23 cellular contexts compared by ENCODE assay signal in genomic region chr7:132225216-132226030, GRCh38.
DNase-seq lines count a peak whose midpoint lies in the region; ATAC-seq, FAIRE-seq and TF ChIP-seq lines count a peak whose summit lies in the region.
"Had no signal": no experiment of that assay in that cellular context is flagged by ENCODE, and none has a peak within 500 bp of the region (broad histone marks: within the 10 kb centered on the region; RNA-seq: fewer than 3 reads in every experiment).

No MANE protein-coding gene starts in this region.

- no peak for FAIRE-seq in HepG2 (lab: Jason Lieb, UNC)
- FAIRE-seq: frontal cortex, GM19239 had no signal

- H3K4me3 ChIP-seq in WERI-Rb-1 (ENCODE audit: low read depth, low read length) (peak overlapping the region; percentile 24), HepG2 (replicated peaks in 1 of 3; ENCODE audit: insufficient read depth in 1 of 3, low read depth in 2 of 3, low read length in 3 of 3) (no peak overlapping the region; a peak in 1 of 6 replicates), transverse colon (no peak overlapping the region)
- H3K4me3 ChIP-seq: BLaER1 treated with 17β-estradiol and CSF1 and Interleukin-3, amounts not matched to agents 10 nM and 100 nM; lower lobe of right lung; testis had no signal

- CTCF ChIA-PET in HepG2 (lab: Yijun Ruan, JAX; ENCODE audit: low intra/inter-chr PET ratio, low total read pairs) (no interaction called here), RWPE1 (lab: Yijun Ruan, JAX) (interaction anchor here (0.6 kb wide), 1 partner anchor 483 kb away, joined by 4 read pairs; no protein-coding TSS in a partner anchor)

- H3K36me3 ChIP-seq in WERI-Rb-1 (no peaks in the 10 kb centered on the region), HepG2 (replicated peaks in 1 of 2; ENCODE audit: control insufficient read depth in 1 of 2, insufficient read depth in 2 of 2, low read length in 2 of 2) (no peaks in the 10 kb centered on the region), transverse colon (no peaks in the 10 kb centered on the region)
- H3K36me3 ChIP-seq: BLaER1 treated with 17β-estradiol and CSF1 and Interleukin-3, amounts not matched to agents 10 nM and 100 nM; lower lobe of right lung had no signal

- no peak for TF ChIP-seq RAD21 in HepG2 (CRISPR knock-in tag; IDR thresholded peaks at IDR 0.05)

- TF ChIP-seq EP300 in HepG2 (IDR thresholded peaks at IDR 0.05; ENCODE audit: low read depth in 2 of 2, low read length in 2 of 2) (no peak), HepG2 (CRISPR knock-in tag; IDR thresholded peaks at IDR 0.05; ENCODE audit: borderline replicate concordance) (no peak), transverse colon (IDR thresholded peaks at IDR 0.05; ENCODE audit: low read depth) (no peak)

- intact Hi-C loops in HepG2 (cut with micrococcal nuclease; ENCODE audit: unreplicated experiment) (no loop called here), transverse colon (cut with DNase I; ENCODE audit: low total_unique reads) (no loop called here)

- BruUV-seq in HepG2 (replicated peaks; lab: Mats Ljungman, UMichigan) = no TSS peak

- TF ChIP-seq CTCF in WERI-Rb-1 (IDR thresholded peaks at IDR 0.05; ENCODE audit: low read depth, low read length) (no peak), HepG2 (CRISPR knock-in tag; IDR thresholded peaks at IDR 0.05) (no peak), transverse colon (IDR thresholded peaks at IDR 0.05) (no peak), RWPE1 (conservative IDR thresholded peaks at IDR 0.05; ENCODE audit: low read depth) (no peak)

- 5% methylated on average over 4 of the region's 8 CpGs for WGBS in HepG2 (ENCODE audit: low lambda C conversion rate)
- 54 to 69% methylated on average over 2 to 7 of the region's 8 CpGs for WGBS in transverse colon (ENCODE audit: low coverage in 1 of 2), 2 donors

- no peaks in the 10 kb centered on the region for H4K20me1 ChIP-seq in HepG2 (ENCODE audit: insufficient read depth, low read length)
- H4K20me1 ChIP-seq: BLaER1 treated with 17β-estradiol and CSF1 and Interleukin-3, amounts not matched to agents 10 nM and 100 nM had no signal

- H3K27me3 ChIP-seq in WERI-Rb-1 (ENCODE audit: insufficient read depth, low read depth, severe bottlenecking) = no peaks in the 10 kb centered on the region
- H3K27me3 ChIP-seq in HepG2 (ENCODE audit: control insufficient read depth in 1 of 2, insufficient read depth in 2 of 2, low read length in 2 of 2) = peaks cover 0 to 22% of the 10 kb centered on the region in 2 experiments; a peak in 2 of 5 replicates
- H3K27me3 ChIP-seq in transverse colon = no peaks in the 10 kb centered on the region
- H3K27me3 ChIP-seq: BLaER1 treated with 17β-estradiol and CSF1 and Interleukin-3, amounts not matched to agents 10 nM and 100 nM; testis had no signal

- peak overlapping the region; percentile 53 for H3K4me2 ChIP-seq in HepG2 (ENCODE audit: low read depth, low read length)
- H3K4me2 ChIP-seq: BLaER1 treated with 17β-estradiol and CSF1 and Interleukin-3, amounts not matched to agents 10 nM and 100 nM had no signal

- H3K9me3 ChIP-seq in WERI-Rb-1 (ENCODE audit: severe bottlenecking) (no peaks in the 10 kb centered on the region), HepG2 (ENCODE audit: low read length) (no peaks in the 10 kb centered on the region), transverse colon (no peaks in the 10 kb centered on the region)
- H3K9me3 ChIP-seq: BLaER1 treated with 17β-estradiol and CSF1 and Interleukin-3, amounts not matched to agents 10 nM and 100 nM; lower lobe of right lung; testis had no signal

- peak overlapping the region; percentile 87 for H3K27ac ChIP-seq in WERI-Rb-1
- no peak overlapping the region for H3K27ac ChIP-seq in HepG2 (ENCODE audit: extremely low read length, insufficient read depth, low read length)
- H3K27ac ChIP-seq in transverse colon = no peak overlapping the region
- H3K27ac ChIP-seq in RWPE1 = no peak overlapping the region
- H3K27ac ChIP-seq: BLaER1 treated with 17β-estradiol and CSF1 and Interleukin-3, amounts not matched to agents 10 nM and 100 nM; epithelial cell of prostate; lower lobe of right lung; testis had no signal

- DNase-seq in NCI-H2029 (lab: John Stamatoyannopoulos, UW) = peak; percentile 11
- no peak for DNase-seq in NCI-H2029 treated with DMSO at 0.1 percent for 48 hours (lab: John Stamatoyannopoulos, UW)
- DNase-seq in WERI-Rb-1 = peak; percentile 66
- DNase-seq in HepG2 (ENCODE audit: low spot score) = peak; percentile 24
- DNase-seq in transverse colon = peak; percentile 24
- DNase-seq in RWPE1 (ENCODE audit: low spot score) = no peak
- DNase-seq: 8988T; activated CD8-positive, alpha-beta T cell treated with anti-CD3 and anti-CD28 coated beads for 36 hours; activated T-cell treated with anti-CD3 and anti-CD28 coated beads, Interleukin-2, amount 50 U/mL, for 4 hours; DMS79 treated with DMSO at 0.1 percent for 48 hours; lower lobe of right lung; naive B cell; NCI-H446 treated with DMSO at 0.1 percent for 48 hours; stimulated activated CD4-positive, alpha-beta T cell treated with anti-CD3 and anti-CD28 coated beads, Interleukin-12 subunit alpha, Interleukin-12 subunit beta, amount 100 ng/mL, for 4 hours; testis had no signal

- POLR2A ChIA-PET in HepG2 (lab: Yijun Ruan, JAX) (interaction anchor here (1.2 kb wide), 1 partner anchor 26 kb away, joined by 3 read pairs; no protein-coding TSS in a partner anchor), RWPE1 (lab: Yijun Ruan, JAX; ENCODE audit: low non-redundant PET) (no interaction called here)

- H3K79me2 ChIP-seq in HepG2 (ENCODE audit: insufficient read depth, low read length) = no peaks in the 10 kb centered on the region

- H3K4me1 ChIP-seq in HepG2 (ENCODE audit: insufficient read depth, low read length) (peaks cover 50% of the 10 kb centered on the region), transverse colon (no peaks in the 10 kb centered on the region)
- H3K4me1 ChIP-seq: BLaER1 treated with 17β-estradiol and CSF1 and Interleukin-3, amounts not matched to agents 10 nM and 100 nM; lower lobe of right lung; testis had no signal

- no peak overlapping the region for H3K9ac ChIP-seq in HepG2 (ENCODE audit: insufficient read depth, low read depth, low read length)
- H3K9ac ChIP-seq: BLaER1 treated with 17β-estradiol and CSF1 and Interleukin-3, amounts not matched to agents 10 nM and 100 nM had no signal

- in situ Hi-C loops in HepG2 (cut with HindIII; ENCODE audit: extremely low pct_ligation_motif_present, low pct_unique_long_range_greater_than_20kb) (no loop called here), transverse colon (cut with MboI; ENCODE audit: low pct_ligation_motif_present in 1 of 4, low pct_unique_long_range_greater_than_20kb in 1 of 4, low sequenced_read_pairs in 3 of 4) (no loop called here)

- TF ChIP-seq POLR2A in HepG2 (IDR thresholded peaks at IDR 0.05; ENCODE audit: insufficient read depth in 1 of 2, low read depth in 2 of 2, low read length in 2 of 2) = no peak
- TF ChIP-seq POLR2A in transverse colon (IDR thresholded peaks at IDR 0.05) = no peak

- ATAC-seq in HepG2 (peak; percentile 32; the same call in 1 of the 3 replicates), GM21737 (IDR thresholded peaks at IDR 0.05; ENCODE audit: unreplicated experiment) (no peak), HG03571 (IDR thresholded peaks at IDR 0.05; ENCODE audit: unreplicated experiment) (no peak)
- ATAC-seq: activated CD8-positive, alpha-beta T cell treated with anti-CD3 and anti-CD28 coated beads for 36 hours; activated naive CD4-positive, alpha-beta T cell treated with anti-CD3 and anti-CD28 coated beads, Interleukin-2, amount 50 U/mL, for 72 hours; activated T-cell treated with anti-CD3 and anti-CD28 coated beads, Interleukin-2, amount 50 U/mL, for 4 hours; WTC11 had no signal

- H2AFZ ChIP-seq in HepG2 (ENCODE audit: low read length) = no peak overlapping the region

TF ChIP-seq in HepG2, 621 proteins besides CTCF, POLR2A, EP300 and RAD21:
- TF ChIP-seq U2AF1 (optimal IDR thresholded peaks at IDR 0.05; ENCODE audit: low read depth, low read length) (peak; percentile 5), MXD3 (CRISPR knock-in tag; IDR thresholded peaks at IDR 0.05) (no peak)

Comparison
In these comparisons a context has a peak if more than half of its experiments do, and no peak if none do; other contexts are left out.
1. DNase-seq: peak in NCI-H2029 (single experiment), WERI-Rb-1 (single experiment), HepG2 (single experiment) and transverse colon (single experiment); none in NCI-H2029 treated with DMSO at 0.1 percent for 48 hours (single experiment) and RWPE1 (single experiment).